In genomic region chr6:87700351-87700728, GRCh38 we compare ENCODE assay signal across 8 cellular contexts. TPM values are rescaled to one million over a fixed set of nuclear protein-coding genes. Genes with fewer than 3 reads are reported as not detected.
DNase-seq lines count a peak whose midpoint lies in the region; ATAC-seq, FAIRE-seq and TF ChIP-seq lines count a peak whose summit lies in the region.

No MANE protein-coding gene starts in this region.

- no peak for TF ChIP-seq CTCF in fibroblast of the aortic adventitia (IDR thresholded peaks at IDR 0.05; ENCODE audit: insufficient read depth, low read length)

- H3K36me3 ChIP-seq in rectal smooth muscle tissue (ENCODE audit: control insufficient read depth, insufficient read depth, low read length): peaks cover 2% of the 10 kb centered on the region

- no peak for DNase-seq in GM18507 (ENCODE audit: extremely low spot score, insufficient read length, low read depth)
- DNase-seq in SK-MEL-5 (ENCODE audit: low read depth, low spot score): peak; percentile 48
- DNase-seq in fibroblast of the aortic adventitia (ENCODE audit: low read depth): no peak
- DNase-seq in stimulated activated CD4-positive, alpha-beta T cell treated with anti-CD3 and anti-CD28 coated beads, Interleukin-4, amount 100 ng/mL, for 24 hours: no peak
- DNase-seq in D341Med (ENCODE audit: low spot score): no peak

- in situ Hi-C loops in SK-MEL-5 (cut with HindIII; ENCODE audit: low pct_unique_long_range_greater_than_20kb, low sequenced_read_pairs): no loop called here

- no peak for ATAC-seq in HG03135 (IDR thresholded peaks at IDR 0.05; ENCODE audit: unreplicated experiment)
- no peak for ATAC-seq in HG03460 (IDR thresholded peaks at IDR 0.05; ENCODE audit: unreplicated experiment)

- peak overlapping the region; percentile 88 for H3K9ac ChIP-seq in rectal smooth muscle tissue (ENCODE audit: low read length)

- FAIRE-seq in GM18507 (lab: Jason Lieb, UNC): peak; percentile 9

- H3K27ac ChIP-seq in rectal smooth muscle tissue (ENCODE audit: low read depth, low read length): peak overlapping the region; percentile 98

- H3K27me3 ChIP-seq in rectal smooth muscle tissue (ENCODE audit: control insufficient read depth, insufficient read depth, low read length): no peaks in the 10 kb centered on the region

- H3K4me1 ChIP-seq in rectal smooth muscle tissue (ENCODE audit: control insufficient read depth, insufficient read depth, low read length): peaks cover 13% of the 10 kb centered on the region

- H3K4me3 ChIP-seq in fibroblast of the aortic adventitia (ENCODE audit: low read depth, low read length) (peak overlapping the region; percentile 95), rectal smooth muscle tissue (ENCODE audit: low read length) (peak overlapping the region; percentile 98)

RNA-seq across cellular contexts. Expression of gene AKIRIN2, which starts 1.7 kb away (rescaled TPM):
- total RNA-seq in SK-MEL-5 (2014; rRNA removed; shearing (Covaris generic)): 10.7 and 11.3 TPM in 2 replicates
- polyA plus RNA-seq in SK-MEL-5 (2015; cell fraction: cytosol; rRNA removed): 44.4 and 44.9 TPM in 2 replicates
- polyA plus RNA-seq in SK-MEL-5 (2015; cell fraction: nucleus; rRNA removed): 20.0 and 21.0 TPM in 2 replicates
- 14.9 and 17.3 TPM in 2 replicates for total RNA-seq in fibroblast of the aortic adventitia (ENCODE audit: low replicate concordance)
